ENCODE assay signal across 8 cellular contexts in genomic region chr14:72104011-72104613, GRCh38.
A peak's percentile ranks its signal among the peaks of the same experiment; 100 is the strongest.
DNase-seq lines count a peak whose midpoint lies in the region; ATAC-seq and TF ChIP-seq lines count a peak whose summit lies in the region.

No MANE protein-coding gene starts in this region.

- no peak overlapping the region for H3K4me3 Mint-ChIP-seq in T-helper 17 cell

- no peaks in the 10 kb centered on the region for H3K9me3 ChIP-seq in T-helper 17 cell (ENCODE audit: control insufficient read depth, low read length, poor library complexity, severe bottlenecking)

- TF ChIP-seq CTCF in AG10803 (conservative IDR thresholded peaks at IDR 0.05; ENCODE audit: low read length) (peak; percentile 22; the same call in 1 of the 2 replicates), epithelial cell of proximal tubule (conservative IDR thresholded peaks at IDR 0.05; ENCODE audit: low read depth, low read length) (peak; percentile 75)

- peaks cover 3% of the 10 kb centered on the region for H3K4me1 Mint-ChIP-seq in T-helper 17 cell

- ATAC-seq in T-helper 17 cell (no peak), GM19023 (IDR thresholded peaks at IDR 0.05; ENCODE audit: unreplicated experiment) (no peak), GM18909 (IDR thresholded peaks at IDR 0.05; ENCODE audit: poor library complexity, unreplicated experiment) (no peak)

- H3K27ac Mint-ChIP-seq in T-helper 17 cell, result no peak overlapping the region

- peaks cover 54% of the 10 kb centered on the region for H3K27me3 Mint-ChIP-seq in T-helper 17 cell

- H3K4me3 ChIP-seq in AG10803 (ENCODE audit: low read length) (no peak overlapping the region), epithelial cell of proximal tubule (ENCODE audit: low read depth, low read length) (no peak overlapping the region)

- DNase-seq in AG10803 (ENCODE audit: low read depth), result no peak
- peak; percentile 9 for DNase-seq in GM19240 (ENCODE audit: insufficient read length, low spot score)
- peak in 2 of 3 donors; percentile 14 to 28 for DNase-seq in T-helper 17 cell
- no peak for DNase-seq in epithelial cell of proximal tubule (ENCODE audit: low read depth)
- peak; percentile 31 for DNase-seq in stimulated activated CD4-positive, alpha-beta T cell treated with anti-CD3 and anti-CD28 coated beads, Interleukin-4, amount 100 ng/mL, for 24 hours
- no peak for DNase-seq in effector CD8-positive, alpha-beta T cell (lab: John Stamatoyannopoulos, UW)

- peaks cover 3% of the 10 kb centered on the region for H3K36me3 Mint-ChIP-seq in T-helper 17 cell (ENCODE audit: low read depth)

Comparison
In these comparisons a context has a peak if more than half of its experiments do, and no peak if none do; other contexts are left out.
1. DNase-seq: peak in GM19240 (single experiment), T-helper 17 cell (2 of 3) and stimulated activated CD4-positive, alpha-beta T cell treated with anti-CD3 and anti-CD28 coated beads, Interleukin-4, amount 100 ng/mL, for 24 hours (single experiment); none in AG10803 (single experiment), epithelial cell of proximal tubule (single experiment) and effector CD8-positive, alpha-beta T cell (single experiment).